19 cellular contexts compared by ENCODE assay signal in the genomic region with DNA sequence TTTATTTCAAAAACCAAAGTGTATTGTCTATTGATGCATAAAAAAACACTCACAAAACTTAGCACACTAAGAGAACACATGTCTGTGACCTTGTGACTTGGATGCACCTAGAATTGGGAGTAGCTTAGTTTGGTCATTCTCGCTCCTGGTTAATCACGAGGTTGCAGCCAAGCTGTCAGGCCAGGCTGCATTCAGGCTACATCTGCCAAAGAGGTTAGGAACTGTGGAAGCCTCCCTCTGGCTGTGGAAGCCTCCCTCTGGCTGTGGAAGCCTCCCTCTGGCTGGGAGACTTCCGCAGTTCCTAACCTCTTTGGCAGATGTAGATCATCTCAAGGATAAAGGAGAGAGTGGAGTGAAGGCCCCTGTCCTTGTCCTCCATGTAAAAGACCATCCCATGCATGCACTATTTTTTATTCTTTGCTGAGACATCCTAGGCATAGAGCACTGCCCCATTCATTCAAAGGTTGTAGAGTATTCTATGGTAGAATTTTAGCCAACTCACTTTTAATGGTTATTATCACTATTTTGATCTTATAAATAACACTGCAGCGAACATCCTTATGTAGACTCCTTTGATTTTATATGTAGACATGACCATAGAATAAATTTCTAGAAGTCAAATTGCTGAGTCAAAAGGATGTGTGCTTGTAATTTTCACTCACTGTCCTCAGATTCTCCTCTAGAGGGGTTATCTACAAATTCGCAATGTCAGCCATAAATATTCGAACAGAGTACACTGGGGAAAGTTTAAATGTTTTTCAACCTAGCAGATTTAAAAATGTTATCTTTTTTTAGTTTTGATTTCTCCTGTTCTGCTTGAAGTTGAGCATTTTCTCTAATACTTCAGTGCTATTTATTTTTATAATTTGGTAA.
"Had no signal": no experiment of that assay in that cellular context is flagged by ENCODE, and none has a peak within 500 bp of the region (broad histone marks: within the 10 kb centered on the region; RNA-seq: fewer than 3 reads in every experiment).

No MANE protein-coding gene starts in this region.

- H3K36me3 ChIP-seq: breast epithelium, left lung, thoracic aorta had no signal

- DNase-seq: activated B cell treated with CpG ODN at 0.5 μM for 24 hours; activated CD4-positive, alpha-beta T cell treated with anti-CD3 and anti-CD28 coated beads, Interleukin-2, amount 50 U/mL, for 1 hour; activated CD8-positive, alpha-beta T cell treated with anti-CD3 and anti-CD28 coated beads for 36 hours; activated T-cell treated with anti-CD3 and anti-CD28 coated beads, Interleukin-2, amount 50 U/mL, for 4 hours; central memory CD4-positive, alpha-beta T cell; endodermal cell; foreskin keratinocyte; left lung; mucosa of descending colon; posterior cingulate gyrus; stimulated activated CD4-positive, alpha-beta T cell treated with anti-CD3 and anti-CD28 coated beads, Interleukin-12 subunit alpha, Interleukin-12 subunit beta, amount 100 ng/mL, for 4 hours; stimulated activated CD4-positive, alpha-beta T cell treated with anti-CD3 and anti-CD28 coated beads, Interleukin-4, amount 100 ng/mL, for 1 hour; trophoblast cell had no signal

- H3K27ac ChIP-seq: breast epithelium, foreskin keratinocyte, left lung, thoracic aorta had no signal

- H3K27me3 ChIP-seq: breast epithelium had no signal

- ATAC-seq: activated CD8-positive, alpha-beta T cell treated with anti-CD3 and anti-CD28 coated beads for 36 hours; activated naive CD4-positive, alpha-beta T cell treated with anti-CD3 and anti-CD28 coated beads, Interleukin-2, amount 50 U/mL, for 72 hours; activated T-cell treated with anti-CD3 and anti-CD28 coated beads, Interleukin-2, amount 50 U/mL, for 4 hours; esophagus mucosa; foreskin keratinocyte; left lung; mucosa of descending colon; sciatic nerve had no signal

- H3K4me3 ChIP-seq: breast epithelium, left lung, mucosa of descending colon, skin epidermis, thoracic aorta had no signal

- H3K4me1 ChIP-seq: breast epithelium, foreskin keratinocyte, left lung had no signal

- H3K9me3 ChIP-seq: breast epithelium, left lung, mucosa of descending colon, thoracic aorta had no signal
